Comparison of ENCODE assay signal across 16 cellular contexts in genomic region chr9:26722755-26723154, GRCh38.
"Had no signal": no experiment of that assay in that cellular context is flagged by ENCODE, and none has a peak within 500 bp of the region (broad histone marks: within the 10 kb centered on the region; RNA-seq: fewer than 3 reads in every experiment).

No MANE protein-coding gene starts in this region.

- ATAC-seq: effector memory CD8-positive, alpha-beta T cell; naive thymus-derived CD8-positive, alpha-beta T cell; right cardiac atrium; stimulated activated effector memory CD8-positive, alpha-beta T cell treated with anti-CD3 and anti-CD28 coated beads, Interleukin-12 subunit alpha, Interleukin-12 subunit beta, amount 100 ng/mL, for 72 hours had no signal

- H3K36me3 ChIP-seq: left lung, ovary, sigmoid colon, stomach, tibial artery, upper lobe of left lung had no signal

- H3K9me3 ChIP-seq: left lung, ovary, psoas muscle, sigmoid colon, stomach, tibial artery, upper lobe of left lung had no signal

- H3K36me3 Mint-ChIP-seq: naive thymus-derived CD8-positive, alpha-beta T cell; stimulated activated effector memory CD8-positive, alpha-beta T cell treated with anti-CD3 and anti-CD28 coated beads, Interleukin-12 subunit alpha, Interleukin-12 subunit beta, amount 100 ng/mL, for 72 hours had no signal

- H3K4me3 ChIP-seq: coronary artery, left lung, ovary, psoas muscle, sigmoid colon, stomach, tibial artery, upper lobe of left lung had no signal

- H3K27ac ChIP-seq: coronary artery, left lung, ovary, psoas muscle, stomach, tibial artery, upper lobe of left lung had no signal

- H3K4me3 Mint-ChIP-seq: effector memory CD8-positive, alpha-beta T cell; naive thymus-derived CD8-positive, alpha-beta T cell; stimulated activated effector memory CD8-positive, alpha-beta T cell treated with anti-CD3 and anti-CD28 coated beads, Interleukin-12 subunit alpha, Interleukin-12 subunit beta, amount 100 ng/mL, for 72 hours had no signal

- H3K4me1 Mint-ChIP-seq: stimulated activated effector memory CD8-positive, alpha-beta T cell treated with anti-CD3 and anti-CD28 coated beads, Interleukin-12 subunit alpha, Interleukin-12 subunit beta, amount 100 ng/mL, for 72 hours had no signal

- H3K27me3 ChIP-seq: ovary, sigmoid colon, upper lobe of left lung had no signal

- H3K9me3 Mint-ChIP-seq: effector memory CD8-positive, alpha-beta T cell; naive thymus-derived CD8-positive, alpha-beta T cell; nephron progenitor cell; stimulated activated effector memory CD8-positive, alpha-beta T cell treated with anti-CD3 and anti-CD28 coated beads, Interleukin-12 subunit alpha, Interleukin-12 subunit beta, amount 100 ng/mL, for 72 hours had no signal

- H3K4me1 ChIP-seq: left lung, psoas muscle, tibial artery, upper lobe of left lung had no signal

- H3K27ac Mint-ChIP-seq: effector memory CD8-positive, alpha-beta T cell; naive thymus-derived CD8-positive, alpha-beta T cell; nephron progenitor cell; stimulated activated effector memory CD8-positive, alpha-beta T cell treated with anti-CD3 and anti-CD28 coated beads, Interleukin-12 subunit alpha, Interleukin-12 subunit beta, amount 100 ng/mL, for 72 hours had no signal

- H3K27me3 Mint-ChIP-seq: effector memory CD8-positive, alpha-beta T cell had no signal

- DNase-seq: effector memory CD8-positive, alpha-beta T cell; left cardiac atrium; left lung; naive thymus-derived CD8-positive, alpha-beta T cell; ovary; sigmoid colon; stimulated activated CD4-positive, alpha-beta T cell treated with anti-CD3 and anti-CD28 coated beads, Interleukin-4, amount 100 ng/mL, for 24 hours; stimulated activated naive CD4-positive, alpha-beta T cell treated with Interleukin-2 at 50 U/mL for 16 hours; stomach; tibial artery had no signal
